Comparison of ENCODE assay signal across 1 cellular context in the genomic region with DNA sequence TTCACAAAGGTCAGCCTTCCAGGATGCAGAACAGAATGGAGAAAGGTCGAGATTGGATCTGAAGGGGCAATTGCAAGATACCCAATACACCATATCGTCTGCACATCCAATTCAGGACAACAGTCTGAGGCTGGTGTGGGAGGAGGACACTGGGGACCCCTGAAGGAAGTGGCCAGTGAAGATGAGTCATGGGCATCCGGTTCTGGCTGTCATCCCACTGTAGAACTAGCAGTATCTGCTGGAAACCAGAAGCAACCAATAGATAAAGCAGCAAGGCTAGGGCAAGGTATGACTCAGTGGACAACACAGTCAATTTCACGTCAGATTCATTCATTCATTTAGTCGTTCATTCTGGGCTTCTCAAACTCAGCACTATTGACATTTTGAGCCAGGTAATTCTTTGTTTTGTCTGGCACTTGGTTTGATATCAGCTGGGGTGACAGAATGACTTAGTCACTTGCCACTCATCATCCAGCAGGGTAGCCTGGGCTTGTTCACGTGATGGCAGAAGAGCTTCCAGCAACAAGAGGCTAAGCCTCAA.
TF ChIP-seq lines count a peak whose summit lies in the region.

No MANE protein-coding gene starts in this region.

TF ChIP-seq in endothelial cell of umbilical vein, 7 proteins besides CTCF, POLR2A, EP300 and RAD21:
- TF ChIP-seq JUN (IDR thresholded peaks at IDR 0.05; ENCODE audit: borderline replicate concordance, insufficient read depth, insufficient read length, low read depth) = peak; percentile 3
- TF ChIP-seq FOS (IDR thresholded peaks at IDR 0.05; ENCODE audit: borderline replicate concordance, insufficient read depth, low read length) = peak; percentile 62
- TF ChIP-seq MYC (IDR thresholded peaks at IDR 0.05; ENCODE audit: low read depth, low read length) = no peak
